ENCODE assay signal across 1 cellular context in the genomic region with DNA sequence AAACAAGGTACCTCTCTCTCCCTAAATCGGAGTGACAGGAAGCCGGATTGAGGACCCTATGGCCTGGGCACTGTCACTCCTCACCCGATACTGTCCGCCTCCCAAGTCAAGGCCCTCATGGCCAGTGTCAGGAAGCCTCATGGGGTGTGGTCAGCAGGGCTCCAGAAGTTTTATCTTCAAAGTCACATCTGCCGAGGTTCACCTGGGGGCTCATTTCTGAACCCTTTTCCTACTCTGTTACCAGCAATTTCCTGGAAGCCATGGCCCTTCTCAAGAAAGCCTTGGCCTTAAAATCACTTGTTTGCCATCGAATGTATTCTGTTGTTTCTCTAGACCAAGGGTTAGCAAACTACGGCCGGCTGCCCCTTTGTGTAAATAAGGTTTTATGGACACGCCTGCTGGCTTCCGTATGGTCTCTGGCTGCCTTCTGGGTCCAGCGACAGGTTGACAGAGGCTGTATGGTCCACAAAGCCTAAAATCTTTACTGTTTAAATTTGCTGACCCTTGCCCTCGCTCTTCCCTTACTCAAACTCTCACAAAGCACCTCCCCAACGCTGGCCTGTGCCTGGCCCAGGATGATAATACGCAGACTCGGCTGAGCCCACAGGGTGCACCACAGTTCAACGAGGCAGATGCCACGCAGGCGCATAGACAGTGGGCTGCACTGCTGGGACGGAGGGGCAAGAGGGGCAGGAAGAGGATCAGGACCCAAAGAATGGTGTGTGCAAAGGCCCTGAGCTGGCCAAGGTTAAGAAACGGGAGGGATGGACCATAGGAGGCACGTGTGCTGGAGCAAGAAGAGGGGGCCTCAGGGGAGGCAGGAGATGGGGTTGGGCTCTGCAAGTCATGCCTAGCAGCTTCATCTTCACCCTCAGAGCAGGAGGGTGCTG.
TF ChIP-seq lines count a peak whose summit lies in the region.

No MANE protein-coding gene starts in this region.

TF ChIP-seq in HepG2, 621 proteins besides CTCF, POLR2A, EP300 and RAD21 (continued from another document and continues in another):
- TF ChIP-seq MXD4 (CRISPR knock-in tag; IDR thresholded peaks at IDR 0.05) (no peak), ZSCAN22 (CRISPR knock-in tag; IDR thresholded peaks at IDR 0.05) (no peak; the same call in 1 of the 2 replicates), YEATS4 (CRISPR knock-in tag; IDR thresholded peaks at IDR 0.05; ENCODE audit: borderline replicate concordance) (peak; percentile 29; the same call in 1 of the 2 replicates), ELF4 (CRISPR knock-in tag; IDR thresholded peaks at IDR 0.05; ENCODE audit: borderline replicate concordance) (no peak), ZSCAN9 (CRISPR knock-in tag; IDR thresholded peaks at IDR 0.05; ENCODE audit: borderline replicate concordance) (peak; percentile 57), ZNF382 (CRISPR knock-in tag; IDR thresholded peaks at IDR 0.05; ENCODE audit: borderline replicate concordance) (no peak), ERF (CRISPR knock-in tag; IDR thresholded peaks at IDR 0.05) (peak; percentile 53; the same call in 1 of the 2 replicates), KDM4B (CRISPR knock-in tag; IDR thresholded peaks at IDR 0.05) (0 out of 2 replicates have a peak, but pooled peaks have one; percentile 1), ZFP36 (IDR thresholded peaks at IDR 0.05; ENCODE audit: borderline replicate concordance, low read depth, low read length, partially characterized antibody) (no peak), PBX2 (CRISPR knock-in tag; IDR thresholded peaks at IDR 0.05) (no peak), HOXA3 (CRISPR knock-in tag; IDR thresholded peaks at IDR 0.05) (peak; percentile 67; the same call in 1 of the 2 replicates), DNMT1 (CRISPR knock-in tag; IDR thresholded peaks at IDR 0.05) (no peak), ZNF121 (CRISPR knock-in tag; IDR thresholded peaks at IDR 0.05) (no peak), ZNF619 (CRISPR knock-in tag; IDR thresholded peaks at IDR 0.05) (0 out of 2 replicates have a peak, but pooled peaks have one; percentile 24), ZNF558 (CRISPR knock-in tag; IDR thresholded peaks at IDR 0.05; ENCODE audit: borderline replicate concordance) (peak; percentile 29; the same call in 1 of the 2 replicates), TCF7L2 (IDR thresholded peaks at IDR 0.05; ENCODE audit: low read depth, low read length) (no peak), PPARG (CRISPR knock-in tag; conservative IDR thresholded peaks at IDR 0.05) (peak; percentile 95), NFRKB (IDR thresholded peaks at IDR 0.05) (no peak), HDAC6 (IDR thresholded peaks at IDR 0.05; ENCODE audit: low read depth, low read length) (no peak), GABPB1 (CRISPR knock-in tag; IDR thresholded peaks at IDR 0.05) (0 out of 2 replicates have a peak, but pooled peaks have one; percentile 18), ZIK1 (CRISPR knock-in tag; IDR thresholded peaks at IDR 0.05; ENCODE audit: borderline replicate concordance, low read depth) (no peak), HES4 (CRISPR knock-in tag; IDR thresholded peaks at IDR 0.05; ENCODE audit: borderline replicate concordance) (no peak), ZNF761 (CRISPR knock-in tag; conservative IDR thresholded peaks at IDR 0.05) (0 out of 2 replicates have a peak, but pooled peaks have one; percentile 34), MYNN (CRISPR knock-in tag; IDR thresholded peaks at IDR 0.05; ENCODE audit: low read depth) (no peak), ATF2 (CRISPR knock-in tag; IDR thresholded peaks at IDR 0.05) (0 out of 2 replicates have a peak, but pooled peaks have one; percentile 55), ATF1 (CRISPR knock-in tag; IDR thresholded peaks at IDR 0.05) (no peak), ZNF7 (CRISPR knock-in tag; IDR thresholded peaks at IDR 0.05) (no peak), ZNF652 (CRISPR knock-in tag; IDR thresholded peaks at IDR 0.05; ENCODE audit: borderline replicate concordance, low read depth) (no peak), MIER2 (CRISPR knock-in tag; IDR thresholded peaks at IDR 0.05) (no peak), ZBTB21 (CRISPR knock-in tag; IDR thresholded peaks at IDR 0.05) (no peak), ZSCAN20 (CRISPR knock-in tag; IDR thresholded peaks at IDR 0.05; ENCODE audit: borderline replicate concordance) (no peak), LCORL (IDR thresholded peaks at IDR 0.05) (peak; percentile 94), LCORL (CRISPR knock-in tag; IDR thresholded peaks at IDR 0.05) (peak; percentile 100), MIXL1 (CRISPR knock-in tag; IDR thresholded peaks at IDR 0.05) (no peak; the same call in none of the 2 replicates), SP140L (CRISPR knock-in tag; IDR thresholded peaks at IDR 0.05; ENCODE audit: borderline replicate concordance) (no peak), ZNF605 (CRISPR knock-in tag; IDR thresholded peaks at IDR 0.05) (peak; percentile 60; the same call in 1 of the 2 replicates), CREB1 (IDR thresholded peaks at IDR 0.05) (no peak), CREB1 (CRISPR knock-in tag; IDR thresholded peaks at IDR 0.05) (no peak), SP4 (CRISPR knock-in tag; IDR thresholded peaks at IDR 0.05) (no peak), ZNF224 (CRISPR knock-in tag; IDR thresholded peaks at IDR 0.05) (peak; percentile 81; the same call in 1 of the 2 replicates), ZNF264 (CRISPR knock-in tag; IDR thresholded peaks at IDR 0.05) (no peak), ZNF101 (CRISPR knock-in tag; IDR thresholded peaks at IDR 0.05; ENCODE audit: borderline replicate concordance, low read depth) (no peak), SSRP1 (CRISPR knock-in tag; IDR thresholded peaks at IDR 0.05) (no peak), PHF5A (CRISPR knock-in tag; IDR thresholded peaks at IDR 0.05; ENCODE audit: low read depth, unreplicated experiment) (peak; percentile 30), ZNF546 (CRISPR knock-in tag; conservative IDR thresholded peaks at IDR 0.05) (no peak; the same call in 1 of the 2 replicates)
- TF ChIP-seq, protein P1, sequence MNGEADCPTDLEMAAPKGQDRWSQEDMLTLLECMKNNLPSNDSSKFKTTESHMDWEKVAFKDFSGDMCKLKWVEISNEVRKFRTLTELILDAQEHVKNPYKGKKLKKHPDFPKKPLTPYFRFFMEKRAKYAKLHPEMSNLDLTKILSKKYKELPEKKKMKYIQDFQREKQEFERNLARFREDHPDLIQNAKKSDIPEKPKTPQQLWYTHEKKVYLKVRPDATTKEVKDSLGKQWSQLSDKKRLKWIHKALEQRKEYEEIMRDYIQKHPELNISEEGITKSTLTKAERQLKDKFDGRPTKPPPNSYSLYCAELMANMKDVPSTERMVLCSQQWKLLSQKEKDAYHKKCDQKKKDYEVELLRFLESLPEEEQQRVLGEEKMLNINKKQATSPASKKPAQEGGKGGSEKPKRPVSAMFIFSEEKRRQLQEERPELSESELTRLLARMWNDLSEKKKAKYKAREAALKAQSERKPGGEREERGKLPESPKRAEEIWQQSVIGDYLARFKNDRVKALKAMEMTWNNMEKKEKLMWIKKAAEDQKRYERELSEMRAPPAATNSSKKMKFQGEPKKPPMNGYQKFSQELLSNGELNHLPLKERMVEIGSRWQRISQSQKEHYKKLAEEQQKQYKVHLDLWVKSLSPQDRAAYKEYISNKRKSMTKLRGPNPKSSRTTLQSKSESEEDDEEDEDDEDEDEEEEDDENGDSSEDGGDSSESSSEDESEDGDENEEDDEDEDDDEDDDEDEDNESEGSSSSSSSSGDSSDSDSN (CRISPR knock-in tag; IDR thresholded peaks at IDR 0.05): peak; percentile 63
- TF ChIP-seq, protein P2, sequence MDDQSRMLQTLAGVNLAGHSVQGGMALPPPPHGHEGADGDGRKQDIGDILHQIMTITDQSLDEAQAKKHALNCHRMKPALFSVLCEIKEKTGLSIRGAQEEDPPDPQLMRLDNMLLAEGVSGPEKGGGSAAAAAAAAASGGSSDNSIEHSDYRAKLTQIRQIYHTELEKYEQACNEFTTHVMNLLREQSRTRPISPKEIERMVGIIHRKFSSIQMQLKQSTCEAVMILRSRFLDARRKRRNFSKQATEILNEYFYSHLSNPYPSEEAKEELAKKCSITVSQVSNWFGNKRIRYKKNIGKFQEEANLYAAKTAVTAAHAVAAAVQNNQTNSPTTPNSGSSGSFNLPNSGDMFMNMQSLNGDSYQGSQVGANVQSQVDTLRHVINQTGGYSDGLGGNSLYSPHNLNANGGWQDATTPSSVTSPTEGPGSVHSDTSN (CRISPR knock-in tag; IDR thresholded peaks at IDR 0.05; ENCODE audit: borderline replicate concordance): no peak
- TF ChIP-seq, protein P3, sequence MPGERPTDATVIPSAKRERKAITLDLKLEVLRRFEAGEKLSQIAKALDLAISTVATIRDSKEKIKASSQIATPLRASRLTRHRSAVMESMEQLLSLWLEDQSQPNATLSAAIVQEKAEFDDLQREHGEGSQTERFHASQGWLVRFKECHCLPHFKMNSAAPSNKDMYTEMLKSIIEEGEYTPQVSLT (CRISPR knock-in tag; IDR thresholded peaks at IDR 0.05; ENCODE audit: borderline replicate concordance, low read depth): 0 out of 2 replicates have a peak, but pooled peaks have one; percentile 49
- TF ChIP-seq, protein P4, sequence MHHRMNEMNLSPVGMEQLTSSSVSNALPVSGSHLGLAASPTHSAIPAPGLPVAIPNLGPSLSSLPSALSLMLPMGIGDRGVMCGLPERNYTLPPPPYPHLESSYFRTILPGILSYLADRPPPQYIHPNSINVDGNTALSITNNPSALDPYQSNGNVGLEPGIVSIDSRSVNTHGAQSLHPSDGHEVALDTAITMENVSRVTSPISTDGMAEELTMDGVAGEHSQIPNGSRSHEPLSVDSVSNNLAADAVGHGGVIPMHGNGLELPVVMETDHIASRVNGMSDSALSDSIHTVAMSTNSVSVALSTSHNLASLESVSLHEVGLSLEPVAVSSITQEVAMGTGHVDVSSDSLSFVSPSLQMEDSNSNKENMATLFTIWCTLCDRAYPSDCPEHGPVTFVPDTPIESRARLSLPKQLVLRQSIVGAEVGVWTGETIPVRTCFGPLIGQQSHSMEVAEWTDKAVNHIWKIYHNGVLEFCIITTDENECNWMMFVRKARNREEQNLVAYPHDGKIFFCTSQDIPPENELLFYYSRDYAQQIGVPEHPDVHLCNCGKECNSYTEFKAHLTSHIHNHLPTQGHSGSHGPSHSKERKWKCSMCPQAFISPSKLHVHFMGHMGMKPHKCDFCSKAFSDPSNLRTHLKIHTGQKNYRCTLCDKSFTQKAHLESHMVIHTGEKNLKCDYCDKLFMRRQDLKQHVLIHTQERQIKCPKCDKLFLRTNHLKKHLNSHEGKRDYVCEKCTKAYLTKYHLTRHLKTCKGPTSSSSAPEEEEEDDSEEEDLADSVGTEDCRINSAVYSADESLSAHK (CRISPR knock-in tag; IDR thresholded peaks at IDR 0.05; ENCODE audit: borderline replicate concordance): no peak
- TF ChIP-seq, protein P5, sequence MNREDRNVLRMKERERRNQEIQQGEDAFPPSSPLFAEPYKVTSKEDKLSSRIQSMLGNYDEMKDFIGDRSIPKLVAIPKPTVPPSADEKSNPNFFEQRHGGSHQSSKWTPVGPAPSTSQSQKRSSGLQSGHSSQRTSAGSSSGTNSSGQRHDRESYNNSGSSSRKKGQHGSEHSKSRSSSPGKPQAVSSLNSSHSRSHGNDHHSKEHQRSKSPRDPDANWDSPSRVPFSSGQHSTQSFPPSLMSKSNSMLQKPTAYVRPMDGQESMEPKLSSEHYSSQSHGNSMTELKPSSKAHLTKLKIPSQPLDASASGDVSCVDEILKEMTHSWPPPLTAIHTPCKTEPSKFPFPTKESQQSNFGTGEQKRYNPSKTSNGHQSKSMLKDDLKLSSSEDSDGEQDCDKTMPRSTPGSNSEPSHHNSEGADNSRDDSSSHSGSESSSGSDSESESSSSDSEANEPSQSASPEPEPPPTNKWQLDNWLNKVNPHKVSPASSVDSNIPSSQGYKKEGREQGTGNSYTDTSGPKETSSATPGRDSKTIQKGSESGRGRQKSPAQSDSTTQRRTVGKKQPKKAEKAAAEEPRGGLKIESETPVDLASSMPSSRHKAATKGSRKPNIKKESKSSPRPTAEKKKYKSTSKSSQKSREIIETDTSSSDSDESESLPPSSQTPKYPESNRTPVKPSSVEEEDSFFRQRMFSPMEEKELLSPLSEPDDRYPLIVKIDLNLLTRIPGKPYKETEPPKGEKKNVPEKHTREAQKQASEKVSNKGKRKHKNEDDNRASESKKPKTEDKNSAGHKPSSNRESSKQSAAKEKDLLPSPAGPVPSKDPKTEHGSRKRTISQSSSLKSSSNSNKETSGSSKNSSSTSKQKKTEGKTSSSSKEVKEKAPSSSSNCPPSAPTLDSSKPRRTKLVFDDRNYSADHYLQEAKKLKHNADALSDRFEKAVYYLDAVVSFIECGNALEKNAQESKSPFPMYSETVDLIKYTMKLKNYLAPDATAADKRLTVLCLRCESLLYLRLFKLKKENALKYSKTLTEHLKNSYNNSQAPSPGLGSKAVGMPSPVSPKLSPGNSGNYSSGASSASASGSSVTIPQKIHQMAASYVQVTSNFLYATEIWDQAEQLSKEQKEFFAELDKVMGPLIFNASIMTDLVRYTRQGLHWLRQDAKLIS (CRISPR knock-in tag; IDR thresholded peaks at IDR 0.05): no peak
